ENCODE assay signal across 5 cellular contexts in genomic region chr12:21899532-21899931, GRCh38. TPM values are rescaled to one million over a fixed set of nuclear protein-coding genes. Genes with fewer than 3 reads are reported as not detected.
"Had no signal": no experiment of that assay in that cellular context is flagged by ENCODE, and none has a peak within 500 bp of the region (broad histone marks: within the 10 kb centered on the region; RNA-seq: fewer than 3 reads in every experiment).

No MANE protein-coding gene starts in this region.

RNA-seq across cellular contexts. Expression of gene ABCC9, which starts 41.7 kb away (rescaled TPM):
- total RNA-seq: naive thymus-derived CD8-positive, alpha-beta T cell; natural killer cell treated with Interleukin-12 subunit alpha and Interleukin-12 subunit beta and Interleukin-15 and Interleukin-18, amount 100 ng/mL, for 72 hours; pulmonary artery endothelial cell had no signal
- polyA plus RNA-seq: naive thymus-derived CD4-positive, alpha-beta T cell; naive thymus-derived CD8-positive, alpha-beta T cell; smooth muscle cell had no signal
